In genomic region chr6:32131439-32131948, GRCh38 we compare ENCODE assay signal across 1 cellular context.
TF ChIP-seq lines count a peak whose summit lies in the region.

No MANE protein-coding gene starts in this region.

TF ChIP-seq in HCT116, 20 proteins besides CTCF, POLR2A, EP300 and RAD21:
- no peak for TF ChIP-seq SP1 (IDR thresholded peaks at IDR 0.05; ENCODE audit: low read depth)
